Comparison of ENCODE assay signal across 20 cellular contexts in the genomic region with DNA sequence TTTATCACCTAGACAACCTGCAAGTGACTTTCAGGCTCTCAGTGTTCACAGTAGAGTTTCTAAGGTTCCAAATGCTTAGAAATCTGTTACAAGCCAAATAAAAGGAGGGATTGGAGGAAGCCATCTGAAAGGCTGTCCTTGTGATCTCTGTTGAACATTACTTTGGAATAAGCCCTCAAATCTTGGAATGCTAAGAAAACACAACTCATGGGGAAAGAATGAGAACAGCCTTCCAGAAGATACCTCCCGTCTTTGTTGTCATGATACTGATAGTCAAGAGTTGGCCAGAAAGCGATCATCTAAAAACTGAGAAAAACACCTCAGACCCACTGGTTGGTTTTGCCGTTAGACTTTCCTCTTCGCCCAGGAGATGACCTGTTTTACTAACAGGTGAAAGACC. TPM values are rescaled to one million over a fixed set of nuclear protein-coding genes. Genes with fewer than 3 reads are reported as not detected.
"Had no signal": no experiment of that assay in that cellular context is flagged by ENCODE, and none has a peak within 500 bp of the region (broad histone marks: within the 10 kb centered on the region; RNA-seq: fewer than 3 reads in every experiment).

No MANE protein-coding gene starts in this region.

- H3K9me3 ChIP-seq: mucosa of descending colon, tibial nerve had no signal

- H3K27me3 Mint-ChIP-seq: activated naive CD8-positive, alpha-beta T cell treated with anti-CD3 and anti-CD28 coated beads, Interleukin-2, amount 10 ng/mL, durations not matched to agents 7 days and 5 days; dendritic cell treated with granulocyte-macrophage colony-stimulating factor and Interleukin-4, amounts not matched to agents 40 ng/mL and 50 ng/mL, for 4 days; memory B cell; naive thymus-derived CD4-positive, alpha-beta T cell; stimulated activated naive B cell treated with anti-CD40 and anti-IgM and Interleukin-4, amounts not matched to agents 10 μg/mL and 1 μg/mL and 100 μg/mL, for 72 hours had no signal

- H3K4me3 Mint-ChIP-seq: activated naive CD8-positive, alpha-beta T cell treated with anti-CD3 and anti-CD28 coated beads, Interleukin-2, amount 10 ng/mL, durations not matched to agents 7 days and 5 days; dendritic cell treated with granulocyte-macrophage colony-stimulating factor and Interleukin-4, amounts not matched to agents 40 ng/mL and 50 ng/mL, for 4 days; memory B cell; naive thymus-derived CD4-positive, alpha-beta T cell; stimulated activated naive B cell treated with anti-CD40 and anti-IgM and Interleukin-4, amounts not matched to agents 10 μg/mL and 1 μg/mL and 100 μg/mL, for 72 hours had no signal

- DNase-seq: activated CD4-positive, alpha-beta T cell treated with anti-CD3 and anti-CD28 coated beads, Interleukin-2, amount 50 U/mL, for 48 hours; activated naive CD8-positive, alpha-beta T cell treated with anti-CD3 and anti-CD28 coated beads, Interleukin-2, amount 10 ng/mL, durations not matched to agents 7 days and 5 days; activated T-cell treated with anti-CD3 and anti-CD28 coated beads, Interleukin-2, amount 50 U/mL, for 48 hours; anterior cingulate cortex; effector memory CD4-positive, alpha-beta T cell; hippocampal formation; kidney glomerular epithelial cell; left ventricle myocardium superior; mucosa of descending colon; naive thymus-derived CD4-positive, alpha-beta T cell; retina; stimulated activated CD4-positive, alpha-beta T cell treated with anti-CD3 and anti-CD28 coated beads, Interleukin-2, amount 100 ng/mL, for 48 hours; stimulated activated naive B cell treated with anti-CD40 and anti-IgM and Interleukin-4, amounts not matched to agents 10 μg/mL and 1 μg/mL and 100 μg/mL, for 72 hours had no signal

- H3K27me3 ChIP-seq: tibial nerve had no signal

- H3K4me3 ChIP-seq: mucosa of descending colon, tibial nerve had no signal

- H3K4me1 ChIP-seq: tibial nerve had no signal

- H3K27ac ChIP-seq: epithelial cell of prostate, tibial nerve, VCaP had no signal

- H3K27ac Mint-ChIP-seq: activated naive CD8-positive, alpha-beta T cell treated with anti-CD3 and anti-CD28 coated beads, Interleukin-2, amount 10 ng/mL, durations not matched to agents 7 days and 5 days; dendritic cell treated with granulocyte-macrophage colony-stimulating factor and Interleukin-4, amounts not matched to agents 40 ng/mL and 50 ng/mL, for 4 days; memory B cell; stimulated activated naive B cell treated with anti-CD40 and anti-IgM and Interleukin-4, amounts not matched to agents 10 μg/mL and 1 μg/mL and 100 μg/mL, for 72 hours had no signal

- H3K4me1 Mint-ChIP-seq: stimulated activated naive B cell treated with anti-CD40 and anti-IgM and Interleukin-4, amounts not matched to agents 10 μg/mL and 1 μg/mL and 100 μg/mL, for 72 hours had no signal

RNA-seq across cellular contexts. Expression of a gene that starts 44.4 kb away (rescaled TPM):
- total RNA-seq: bronchial epithelial cell, glomerular endothelial cell had no signal
- polyA plus RNA-seq: naive thymus-derived CD4-positive, alpha-beta T cell had no signal
